20 cellular contexts compared by ENCODE assay signal in genomic region chr15:75231836-75232235, GRCh38. TPM values are rescaled to one million over a fixed set of nuclear protein-coding genes. Genes with fewer than 3 reads are reported as not detected.
DNase-seq lines count a peak whose midpoint lies in the region; ATAC-seq and TF ChIP-seq lines count a peak whose summit lies in the region.
"Had no signal": no experiment of that assay in that cellular context is flagged by ENCODE, and none has a peak within 500 bp of the region (broad histone marks: within the 10 kb centered on the region; RNA-seq: fewer than 3 reads in every experiment).

No MANE protein-coding gene starts in this region.

- no peak overlapping the region for H3K23ac ChIP-seq in IMR-90 (ENCODE audit: low read depth, low read length)

- H3K4me2 ChIP-seq in IMR-90 (ENCODE audit: low read depth, low read length), result no peak overlapping the region
- H3K4me2 ChIP-seq: A549 had no signal

- no peak overlapping the region for H4K5ac ChIP-seq in IMR-90 (ENCODE audit: low read depth, low read length)

- H3K9me3 ChIP-seq in IMR-90 (ENCODE audit: control insufficient read depth, insufficient read depth, low read length), result no peaks in the 10 kb centered on the region
- no peaks in the 10 kb centered on the region for H3K9me3 ChIP-seq in upper lobe of right lung
- no peaks in the 10 kb centered on the region for H3K9me3 ChIP-seq in effector memory CD4-positive, alpha-beta T cell (ENCODE audit: control insufficient read depth, low read length)
- H3K9me3 ChIP-seq: A549 had no signal

- H4K8ac ChIP-seq in IMR-90 (ENCODE audit: low read depth in 2 of 2, low read length in 2 of 2), result no peak overlapping the region

- H2BK20ac ChIP-seq in IMR-90 (ENCODE audit: low read depth, low read length), result no peak overlapping the region

- no peak overlapping the region for H2BK5ac ChIP-seq in IMR-90 (ENCODE audit: low read depth, low read length, poor library complexity, severe bottlenecking)

- H2AFZ ChIP-seq in IMR-90 (replicated peaks; ENCODE audit: low read length, poor library complexity), result peak overlapping the region; percentile 13

- H3K27me3 Mint-ChIP-seq in activated naive CD8-positive, alpha-beta T cell treated with anti-CD3 and anti-CD28 coated beads, Interleukin-2, amount 10 ng/mL, durations not matched to agents 7 days and 5 days, result peaks cover 8% of the 10 kb centered on the region
- peaks cover 27% of the 10 kb centered on the region for H3K27me3 Mint-ChIP-seq in activated naive CD8-positive, alpha-beta T cell treated with anti-CD3 and anti-CD28 coated beads, Interleukin-2, amount 50 U/mL, for 24 hours
- peaks cover 18% of the 10 kb centered on the region for H3K27me3 Mint-ChIP-seq in endothelial cell (ENCODE audit: unreplicated experiment)

- H4K91ac ChIP-seq in IMR-90 (ENCODE audit: insufficient read depth, low read depth, low read length), result no peak overlapping the region

- no peak for ATAC-seq in activated naive CD8-positive, alpha-beta T cell treated with anti-CD3 and anti-CD28 coated beads, Interleukin-2, amount 10 ng/mL, durations not matched to agents 7 days and 5 days (ENCODE audit: low read depth)
- ATAC-seq in activated naive CD8-positive, alpha-beta T cell treated with anti-CD3 and anti-CD28 coated beads, Interleukin-2, amount 50 U/mL, for 24 hours, result no peak
- ATAC-seq in IMR-90 (ENCODE audit: low read depth) (no peak), upper lobe of right lung (no peak)
- ATAC-seq: A549, Panc1 had no signal

- H3K14ac ChIP-seq in IMR-90 (replicated peaks; ENCODE audit: low read depth, low read length), result no peak overlapping the region

- no peak overlapping the region for H3K4ac ChIP-seq in IMR-90 (ENCODE audit: low read depth, low read length)

- H3K4me3 Mint-ChIP-seq in activated naive CD8-positive, alpha-beta T cell treated with anti-CD3 and anti-CD28 coated beads, Interleukin-2, amount 10 ng/mL, durations not matched to agents 7 days and 5 days, result no peak overlapping the region
- no peak overlapping the region for H3K4me3 Mint-ChIP-seq in activated naive CD8-positive, alpha-beta T cell treated with anti-CD3 and anti-CD28 coated beads, Interleukin-2, amount 50 U/mL, for 24 hours
- no peak overlapping the region for H3K4me3 Mint-ChIP-seq in endothelial cell (ENCODE audit: unreplicated experiment)
- H3K4me3 Mint-ChIP-seq: CD4-positive, alpha-beta memory T cell had no signal

- intact Hi-C loops in IMR-90 (cut with micrococcal nuclease), result no loop called here
- intact Hi-C loops in upper lobe of right lung (cut with DNase I), result no loop called here

- no peak overlapping the region for H3K27ac Mint-ChIP-seq in activated naive CD8-positive, alpha-beta T cell treated with anti-CD3 and anti-CD28 coated beads, Interleukin-2, amount 10 ng/mL, durations not matched to agents 7 days and 5 days
- H3K27ac Mint-ChIP-seq in activated naive CD8-positive, alpha-beta T cell treated with anti-CD3 and anti-CD28 coated beads, Interleukin-2, amount 50 U/mL, for 24 hours, result no peak overlapping the region
- H3K27ac Mint-ChIP-seq in endothelial cell (ENCODE audit: unreplicated experiment), result peak overlapping the region; percentile 34

- BruUV-seq in IMR-90 (replicated peaks; lab: Mats Ljungman, UMichigan), result no TSS peak

- CTCF ChIA-PET in IMR-90 (lab: Yijun Ruan, JAX), result no interaction called here

- H2BK15ac ChIP-seq in IMR-90 (ENCODE audit: low read depth, low read length), result no peak overlapping the region

- no peaks in the 10 kb centered on the region for H4K20me1 ChIP-seq in IMR-90 (ENCODE audit: insufficient read depth, low read length)

- H3K27me3 ChIP-seq in IMR-90 (ENCODE audit: control insufficient read depth, insufficient read depth, low read length) (peaks cover 74% of the 10 kb centered on the region), upper lobe of right lung (no peaks in the 10 kb centered on the region)
- H3K27me3 ChIP-seq in effector memory CD4-positive, alpha-beta T cell (replicated peaks; ENCODE audit: control insufficient read depth, insufficient read depth, low read length, poor library complexity, severe bottlenecking), result no peaks in the 10 kb centered on the region

- no peak overlapping the region for H3K56ac ChIP-seq in IMR-90 (ENCODE audit: extremely low read depth, insufficient read depth, low read length)

- no peaks in the 10 kb centered on the region for H3K9me3 Mint-ChIP-seq in activated naive CD8-positive, alpha-beta T cell treated with anti-CD3 and anti-CD28 coated beads, Interleukin-2, amount 10 ng/mL, durations not matched to agents 7 days and 5 days
- no peaks in the 10 kb centered on the region for H3K9me3 Mint-ChIP-seq in activated naive CD8-positive, alpha-beta T cell treated with anti-CD3 and anti-CD28 coated beads, Interleukin-2, amount 50 U/mL, for 24 hours
- no peaks in the 10 kb centered on the region for H3K9me3 Mint-ChIP-seq in endothelial cell (ENCODE audit: unreplicated experiment)
- H3K9me3 Mint-ChIP-seq: CD4-positive, alpha-beta memory T cell had no signal

- in situ Hi-C loops in IMR-90 (cut with MboI; ENCODE audit: low sequenced_read_pairs), result no loop called here

- no peak overlapping the region for H3K18ac ChIP-seq in IMR-90 (ENCODE audit: low read depth, low read length)

- no peak overlapping the region for H3K27ac ChIP-seq in IMR-90 (ENCODE audit: insufficient read depth, low read length)
- H3K27ac ChIP-seq in upper lobe of right lung, result no peak overlapping the region
- no peak overlapping the region for H3K27ac ChIP-seq in effector memory CD4-positive, alpha-beta T cell (ENCODE audit: insufficient read depth, low read length, poor library complexity, severe bottlenecking)
- H3K27ac ChIP-seq: A549 had no signal

- POLR2A ChIA-PET in activated naive CD8-positive, alpha-beta T cell treated with anti-CD3 and anti-CD28 coated beads, Interleukin-2, amount 10 ng/mL, durations not matched to agents 7 days and 5 days (lab: Charles Lee), result no interaction called here
- POLR2A ChIA-PET in IMR-90 (lab: Charles Lee; ENCODE audit: unreplicated experiment), result no interaction called here

- H3K4me1 ChIP-seq in IMR-90 (ENCODE audit: control insufficient read depth, insufficient read depth, low read length), result no peaks in the 10 kb centered on the region
- no peaks in the 10 kb centered on the region for H3K4me1 ChIP-seq in upper lobe of right lung
- H3K4me1 ChIP-seq in effector memory CD4-positive, alpha-beta T cell (ENCODE audit: control insufficient read depth, insufficient read depth, low read length, poor library complexity, severe bottlenecking), result no peaks in the 10 kb centered on the region

- 38% methylated on average over 2 of the region's 4 CpGs; no CpG with 5 or more reads in 1 of the 2 experiments for WGBS in IMR-90 (ENCODE audit: extremely low coverage in 2 of 2, insufficient read length in 1 of 2), 2 experiments

- H2AK9ac ChIP-seq in IMR-90 (replicated peaks; ENCODE audit: low read depth, low read length, poor library complexity), result no peak overlapping the region

- no peaks in the 10 kb centered on the region for H3K9me1 ChIP-seq in IMR-90 (ENCODE audit: insufficient read depth, low read length)

- no peak overlapping the region for H2BK120ac ChIP-seq in IMR-90 (ENCODE audit: low read depth, low read length)

- H3K4me3 ChIP-seq in IMR-90 (ENCODE audit: insufficient read depth, low read depth, low read length) (no peak overlapping the region), upper lobe of right lung (no peak overlapping the region)
- no peak overlapping the region for H3K4me3 ChIP-seq in effector memory CD4-positive, alpha-beta T cell (ENCODE audit: insufficient read depth, low read depth, low read length, poor library complexity, severe bottlenecking)
- H3K4me3 ChIP-seq: A549 had no signal

- no peaks in the 10 kb centered on the region for H3K79me1 ChIP-seq in IMR-90 (ENCODE audit: low read depth in 1 of 2, low read length in 2 of 2)

- H3K36me3 Mint-ChIP-seq in activated naive CD8-positive, alpha-beta T cell treated with anti-CD3 and anti-CD28 coated beads, Interleukin-2, amount 10 ng/mL, durations not matched to agents 7 days and 5 days, result no peaks in the 10 kb centered on the region
- no peaks in the 10 kb centered on the region for H3K36me3 Mint-ChIP-seq in activated naive CD8-positive, alpha-beta T cell treated with anti-CD3 and anti-CD28 coated beads, Interleukin-2, amount 50 U/mL, for 24 hours (ENCODE audit: low read depth)
- H3K36me3 Mint-ChIP-seq in endothelial cell (ENCODE audit: low read depth, unreplicated experiment), result peaks cover 5% of the 10 kb centered on the region
- H3K36me3 Mint-ChIP-seq: CD4-positive, alpha-beta memory T cell had no signal

- no peaks in the 10 kb centered on the region for H3K36me3 ChIP-seq in IMR-90 (ENCODE audit: control insufficient read depth, insufficient read depth, low read length)
- no peaks in the 10 kb centered on the region for H3K36me3 ChIP-seq in upper lobe of right lung
- no peaks in the 10 kb centered on the region for H3K36me3 ChIP-seq in effector memory CD4-positive, alpha-beta T cell (ENCODE audit: control insufficient read depth, insufficient read depth, low read length)

- peak; percentile 15 for DNase-seq in activated naive CD8-positive, alpha-beta T cell treated with anti-CD3 and anti-CD28 coated beads, Interleukin-2, amount 10 ng/mL, durations not matched to agents 7 days and 5 days
- DNase-seq in activated naive CD8-positive, alpha-beta T cell treated with anti-CD3 and anti-CD28 coated beads, Interleukin-2, amount 50 U/mL, for 24 hours, result no peak
- DNase-seq in IMR-90, result no peak
- no peak for DNase-seq in endothelial cell (ENCODE audit: low spot score)
- DNase-seq in upper lobe of right lung, result peak; percentile 26
- DNase-seq in effector memory CD4-positive, alpha-beta T cell, result no peak
- no peak for DNase-seq in NAMALWA (ENCODE audit: low spot score)
- DNase-seq: CD4-positive, alpha-beta memory T cell; DMS53; EL; GOT3; KG1; NCI-H1417 treated with DMSO at 0.1 percent for 48 hours; NCI-H187 treated with DMSO at 0.1 percent for 48 hours; NCI-H226; NCI-H524 had no signal

- no peak for TF ChIP-seq POLR2A in IMR-90 (IDR thresholded peaks at IDR 0.05; ENCODE audit: low read depth, low read length)

- TF ChIP-seq RAD21 in IMR-90 (IDR thresholded peaks at IDR 0.05; ENCODE audit: low read length), result no peak

- H2AK5ac ChIP-seq in IMR-90 (ENCODE audit: low read depth, low read length), result no peak overlapping the region

- peaks cover 3% of the 10 kb centered on the region for H3K4me1 Mint-ChIP-seq in activated naive CD8-positive, alpha-beta T cell treated with anti-CD3 and anti-CD28 coated beads, Interleukin-2, amount 10 ng/mL, durations not matched to agents 7 days and 5 days
- H3K4me1 Mint-ChIP-seq in activated naive CD8-positive, alpha-beta T cell treated with anti-CD3 and anti-CD28 coated beads, Interleukin-2, amount 50 U/mL, for 24 hours, result no peaks in the 10 kb centered on the region
- H3K4me1 Mint-ChIP-seq in endothelial cell (ENCODE audit: unreplicated experiment), result peaks cover 14% of the 10 kb centered on the region
- H3K4me1 Mint-ChIP-seq: CD4-positive, alpha-beta memory T cell had no signal

- no peak overlapping the region for H3K9ac ChIP-seq in IMR-90 (ENCODE audit: low read depth, low read length)

- TF ChIP-seq CTCF in IMR-90 (conservative IDR thresholded peaks at IDR 0.05; ENCODE audit: low read depth, low read length), result no peak
- no peak for TF ChIP-seq CTCF in endothelial cell (IDR thresholded peaks at IDR 0.05; ENCODE audit: unreplicated experiment)
- TF ChIP-seq CTCF in upper lobe of right lung (IDR thresholded peaks at IDR 0.05), result no peak

- dilution Hi-C loops in IMR-90 (cut with HindIII; ENCODE audit: low sequenced_read_pairs, unreplicated experiment), result no loop called here

RNA-seq across cellular contexts. Expression of gene GOLGA6C, which starts 26.3 kb away (rescaled TPM):
- not detected for total RNA-seq in activated naive CD8-positive, alpha-beta T cell treated with anti-CD3 and anti-CD28 coated beads, Interleukin-2, amount 10 ng/mL, durations not matched to agents 7 days and 5 days
- not detected in 2 replicates for total RNA-seq in IMR-90 (2012; rRNA removed)
- not detected in 2 replicates for polyA plus RNA-seq in IMR-90 (2012; rRNA removed)
- polyA plus RNA-seq in IMR-90 (2012; cell fraction: cytosol; rRNA removed), result not detected in 2 replicates
- not detected in 2 replicates for polyA plus RNA-seq in IMR-90 (2012; cell fraction: nucleus; rRNA removed; ENCODE audit: low replicate concordance)
- total RNA-seq in endothelial cell (ENCODE audit: unreplicated experiment), result not detected
- not detected for total RNA-seq in upper lobe of right lung
- total RNA-seq: CD4-positive, alpha-beta memory T cell; SK-MEL-5 had no signal
- polyA plus RNA-seq: A549; BJ; CD4-positive, alpha-beta memory T cell had no signal

RNA-seq across cellular contexts. Expression of gene C15orf39, which starts 30.2 kb away (rescaled TPM):
- total RNA-seq in activated naive CD8-positive, alpha-beta T cell treated with anti-CD3 and anti-CD28 coated beads, Interleukin-2, amount 10 ng/mL, durations not matched to agents 7 days and 5 days, result 10 to 100 TPM; 45.6 to 45.9 TPM
- total RNA-seq in IMR-90 (2012; rRNA removed) (1.3 and 1.9 TPM in 2 replicates), endothelial cell (ENCODE audit: unreplicated experiment) (132 TPM), upper lobe of right lung (33.3 TPM)
- polyA plus RNA-seq in IMR-90 (2012; rRNA removed), result 5.7 and 7.0 TPM in 2 replicates
- 3.1 and 5.9 TPM in 2 replicates for polyA plus RNA-seq in IMR-90 (2012; cell fraction: cytosol; rRNA removed)
- 6.0 and 10.0 TPM in 2 replicates for polyA plus RNA-seq in IMR-90 (2012; cell fraction: nucleus; rRNA removed; ENCODE audit: low replicate concordance)

RNA-seq across cellular contexts. Expression of gene GOLGA6D, which starts 50.8 kb away (rescaled TPM):
- not detected for total RNA-seq in activated naive CD8-positive, alpha-beta T cell treated with anti-CD3 and anti-CD28 coated beads, Interleukin-2, amount 10 ng/mL, durations not matched to agents 7 days and 5 days
- not detected in 2 replicates for total RNA-seq in IMR-90 (2012; rRNA removed)
- not detected in 2 replicates for polyA plus RNA-seq in IMR-90 (2012; rRNA removed)
- polyA plus RNA-seq in IMR-90 (2012; cell fraction: cytosol; rRNA removed), result not detected in 2 replicates
- not detected in 2 replicates for polyA plus RNA-seq in IMR-90 (2012; cell fraction: nucleus; rRNA removed; ENCODE audit: low replicate concordance)
- 1.2 TPM for total RNA-seq in endothelial cell (ENCODE audit: unreplicated experiment)
- not detected for total RNA-seq in upper lobe of right lung
- total RNA-seq: CD4-positive, alpha-beta memory T cell; SK-MEL-5 had no signal
- polyA plus RNA-seq: BJ; CD4-positive, alpha-beta memory T cell had no signal

Comparison
In these comparisons a context has a peak if more than half of its experiments do, and no peak if none do; other contexts are left out.
1. DNase-seq: peak in activated naive CD8-positive, alpha-beta T cell treated with anti-CD3 and anti-CD28 coated beads, Interleukin-2, amount 10 ng/mL, durations not matched to agents 7 days and 5 days (single experiment) and upper lobe of right lung (single experiment); none in activated naive CD8-positive, alpha-beta T cell treated with anti-CD3 and anti-CD28 coated beads, Interleukin-2, amount 50 U/mL, for 24 hours (single experiment), IMR-90 (single experiment), endothelial cell (single experiment), effector memory CD4-positive, alpha-beta T cell (0 of 3) and NAMALWA (single experiment).
2. RNA of gene C15orf39, which starts 30.2 kb away (total RNA-seq): 132 TPM in endothelial cell (single experiment), 45.6 to 45.9 TPM in activated naive CD8-positive, alpha-beta T cell treated with anti-CD3 and anti-CD28 coated beads, Interleukin-2, amount 10 ng/mL, durations not matched to agents 7 days and 5 days and 33.3 TPM in upper lobe of right lung (single experiment); 1.3 to 1.9 TPM in IMR-90; every median in the first group is over 10 times any median in the second.